13 cellular contexts compared by ENCODE assay signal in genomic region chr9:130824079-130824478, GRCh38. TPM values are rescaled to one million over a fixed set of nuclear protein-coding genes. Genes with fewer than 3 reads are reported as not detected.
DNase-seq lines count a peak whose midpoint lies in the region; ATAC-seq and TF ChIP-seq lines count a peak whose summit lies in the region.
"Had no signal": no experiment of that assay in that cellular context is flagged by ENCODE, and none has a peak within 500 bp of the region (broad histone marks: within the 10 kb centered on the region; RNA-seq: fewer than 3 reads in every experiment).

No MANE protein-coding gene starts in this region.

- H3K9me2 ChIP-seq in Loucy (replicated peaks; ENCODE audit: low read depth, low read length) = no peaks in the 10 kb centered on the region

- H3K27ac Mint-ChIP-seq in chondrocyte (ENCODE audit: unreplicated experiment) = peak overlapping the region; percentile 93
- H3K27ac Mint-ChIP-seq: activated CD8-positive, alpha-beta T cell treated with anti-CD3 and anti-CD28 coated beads for 36 hours; activated naive CD8-positive, alpha-beta T cell treated with anti-CD3 and anti-CD28 coated beads, Interleukin-2, amount 10 ng/mL, durations not matched to agents 7 days and 5 days had no signal

- 56 to 64% methylated on average over 2 of the region's 2 CpGs for WGBS in mesodermal cell (ENCODE audit: insufficient coverage in 2 of 2), 2 experiments
- WGBS in suprapubic skin = 55% methylated on average over 2 of the region's 2 CpGs

- no peak overlapping the region for H3K4me3 Mint-ChIP-seq in chondrocyte (ENCODE audit: unreplicated experiment)
- H3K4me3 Mint-ChIP-seq: activated CD8-positive, alpha-beta T cell treated with anti-CD3 and anti-CD28 coated beads for 36 hours; activated naive CD8-positive, alpha-beta T cell treated with anti-CD3 and anti-CD28 coated beads, Interleukin-2, amount 10 ng/mL, durations not matched to agents 7 days and 5 days; naive thymus-derived CD8-positive, alpha-beta T cell had no signal

- peaks cover 7% of the 10 kb centered on the region for H3K9me3 Mint-ChIP-seq in chondrocyte (ENCODE audit: low read depth)
- H3K9me3 Mint-ChIP-seq: activated naive CD8-positive, alpha-beta T cell treated with anti-CD3 and anti-CD28 coated beads, Interleukin-2, amount 10 ng/mL, durations not matched to agents 7 days and 5 days had no signal

- no peaks in the 10 kb centered on the region for H3F3A ChIP-seq in Loucy (ENCODE audit: low read depth)

- H3K27ac ChIP-seq in mesodermal cell (ENCODE audit: low read depth, low read length, severe bottlenecking) (peak overlapping the region; percentile 96), suprapubic skin (peak overlapping the region; percentile 76)

- no peak overlapping the region for H3K4me3 ChIP-seq in Loucy (ENCODE audit: low read length, poor library complexity, severe bottlenecking)
- no peak overlapping the region for H3K4me3 ChIP-seq in mesodermal cell (ENCODE audit: extremely low read depth, insufficient read depth, low read length, poor library complexity, severe bottlenecking)
- H3K4me3 ChIP-seq in suprapubic skin = no peak overlapping the region

- H3K27me3 Mint-ChIP-seq in chondrocyte (ENCODE audit: low read depth) = no peaks in the 10 kb centered on the region
- H3K27me3 Mint-ChIP-seq: activated CD8-positive, alpha-beta T cell treated with anti-CD3 and anti-CD28 coated beads for 36 hours; activated naive CD8-positive, alpha-beta T cell treated with anti-CD3 and anti-CD28 coated beads, Interleukin-2, amount 10 ng/mL, durations not matched to agents 7 days and 5 days; naive thymus-derived CD8-positive, alpha-beta T cell had no signal

- peaks cover 5% of the 10 kb centered on the region; the same call in 1 of the 2 replicates for H3K9me3 ChIP-seq in Loucy (ENCODE audit: insufficient read depth, low read depth, low read length)
- peaks cover 10% of the 10 kb centered on the region for H3K9me3 ChIP-seq in mesodermal cell (ENCODE audit: control insufficient read depth, low read length)
- no peaks in the 10 kb centered on the region for H3K9me3 ChIP-seq in suprapubic skin

- no peak for TF ChIP-seq CTCF in Loucy (conservative IDR thresholded peaks at IDR 0.05; ENCODE audit: low read length)
- no peak for TF ChIP-seq CTCF in chondrocyte (IDR thresholded peaks at IDR 0.05)
- TF ChIP-seq CTCF in suprapubic skin (IDR thresholded peaks at IDR 0.05) = no peak

- H3K4me1 ChIP-seq in Loucy (ENCODE audit: insufficient read depth, low read length, poor library complexity, severe bottlenecking) (peaks cover 9% of the 10 kb centered on the region), mesodermal cell (ENCODE audit: control insufficient read depth, insufficient read depth, low read length, poor library complexity, severe bottlenecking) (peaks cover 22% of the 10 kb centered on the region), suprapubic skin (peaks cover 24% of the 10 kb centered on the region)

- no peak overlapping the region for H3K4me2 ChIP-seq in Loucy (ENCODE audit: low read depth, low read length, poor library complexity, severe bottlenecking)

- peaks cover 5% of the 10 kb centered on the region for H3K36me3 Mint-ChIP-seq in chondrocyte (ENCODE audit: low read depth)
- H3K36me3 Mint-ChIP-seq: activated naive CD8-positive, alpha-beta T cell treated with anti-CD3 and anti-CD28 coated beads, Interleukin-2, amount 10 ng/mL, durations not matched to agents 7 days and 5 days had no signal

- TF ChIP-seq POLR2A in suprapubic skin (IDR thresholded peaks at IDR 0.05) = no peak

- H3K27me3 ChIP-seq in Loucy (ENCODE audit: insufficient read depth, low read length, poor library complexity, severe bottlenecking) = no peaks in the 10 kb centered on the region
- H3K27me3 ChIP-seq in suprapubic skin = no peaks in the 10 kb centered on the region

- H4K20me1 ChIP-seq in Loucy (ENCODE audit: insufficient read depth, low read length, poor library complexity, severe bottlenecking) = no peaks in the 10 kb centered on the region

- no peaks in the 10 kb centered on the region for H3K36me3 ChIP-seq in Loucy (ENCODE audit: insufficient read depth, low read length)
- H3K36me3 ChIP-seq in mesodermal cell (ENCODE audit: control insufficient read depth, insufficient read depth, low read length) = no peaks in the 10 kb centered on the region
- no peaks in the 10 kb centered on the region for H3K36me3 ChIP-seq in suprapubic skin

- no peak for ATAC-seq in GM19452 (IDR thresholded peaks at IDR 0.05; ENCODE audit: unreplicated experiment)
- ATAC-seq: activated CD8-positive, alpha-beta T cell treated with anti-CD3 and anti-CD28 coated beads for 36 hours; naive thymus-derived CD8-positive, alpha-beta T cell had no signal

- H3K79me2 ChIP-seq in Loucy (ENCODE audit: insufficient read depth, low read length) = 0 out of 2 replicates have a peak, but pooled peaks cover 2% of the 10 kb centered on the region

- no peak for DNase-seq in chondrocyte (ENCODE audit: low spot score)
- no peak for DNase-seq in suprapubic skin (ENCODE audit: low spot score in 2 of 2)
- no peak for DNase-seq in amniotic stem cell (lab: John Stamatoyannopoulos, UW)
- no peak for DNase-seq in NCI-H1092 (lab: John Stamatoyannopoulos, UW)
- no peak for DNase-seq in RPMI8226
- DNase-seq: activated CD8-positive, alpha-beta T cell treated with anti-CD3 and anti-CD28 coated beads for 36 hours; activated naive CD8-positive, alpha-beta T cell treated with anti-CD3 and anti-CD28 coated beads, Interleukin-2, amount 10 ng/mL, durations not matched to agents 7 days and 5 days; naive thymus-derived CD8-positive, alpha-beta T cell; NCI-H187; SIG-M5 had no signal

- H3K9ac ChIP-seq in Loucy (ENCODE audit: low read depth, low read length, poor library complexity, severe bottlenecking) = peak overlapping the region; percentile 20

- no peak overlapping the region for H2AFZ ChIP-seq in Loucy (ENCODE audit: low read length)

- peaks cover 39% of the 10 kb centered on the region for H3K4me1 Mint-ChIP-seq in chondrocyte (ENCODE audit: low read depth)

- TF ChIP-seq EP300 in suprapubic skin (IDR thresholded peaks at IDR 0.05) = no peak

RNA-seq across cellular contexts. Expression of gene ABL1, which starts 11.0 kb away (rescaled TPM):
- total RNA-seq in chondrocyte (73.6 to 93.7 TPM (median 91.5 TPM) in 3 replicates), suprapubic skin (10 to 100 TPM; 31.3 to 40.4 (median 34.8) TPM)
- 64.2 TPM for polyA plus RNA-seq in mesodermal cell (2013, experiment 1 of 2)
- 57.6 TPM for polyA plus RNA-seq in mesodermal cell (2013, experiment 2 of 2)
